In the genomic region with DNA sequence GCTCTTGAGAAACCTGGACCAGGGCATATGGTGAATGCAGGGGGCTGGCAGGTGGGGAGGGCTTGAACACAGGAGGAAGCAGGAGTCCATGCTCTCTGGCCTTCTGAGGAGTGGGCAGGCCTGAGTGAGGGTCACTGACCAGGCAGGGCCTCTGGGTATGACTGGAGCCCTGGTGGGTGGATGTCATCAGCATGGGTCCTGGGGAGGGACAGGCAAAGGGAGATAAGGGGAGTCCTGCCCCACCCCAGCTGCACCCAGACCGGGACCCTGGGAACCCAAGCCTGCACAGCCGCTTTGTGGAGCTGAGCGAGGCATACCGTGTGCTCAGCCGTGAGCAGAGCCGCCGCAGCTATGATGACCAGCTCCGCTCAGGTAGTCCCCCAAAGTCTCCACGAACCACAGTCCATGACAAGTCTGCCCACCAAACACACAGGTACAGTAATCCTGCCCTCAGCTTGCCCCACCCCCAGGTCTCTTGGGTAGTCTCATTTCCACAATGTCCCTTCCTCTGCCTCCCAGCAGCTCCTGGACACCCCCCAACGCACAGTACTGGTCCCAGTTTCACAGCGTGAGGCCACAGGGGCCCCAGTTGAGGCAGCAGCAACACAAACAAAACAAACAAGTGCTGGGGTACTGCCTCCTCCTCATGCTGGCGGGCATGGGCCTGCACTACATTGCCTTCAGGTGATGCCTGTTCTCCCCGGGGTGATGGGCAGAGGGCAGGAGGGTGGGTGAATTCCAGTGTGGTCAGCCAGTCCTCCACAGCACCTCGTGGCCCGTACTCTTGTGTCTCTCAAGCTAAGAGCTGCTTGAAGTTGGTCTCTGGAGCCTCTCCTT, we compare ENCODE assay signal across 1 cellular context.
TF ChIP-seq lines count a peak whose summit lies in the region.

No MANE protein-coding gene starts in this region.

TF ChIP-seq in H1, 55 proteins besides CTCF, POLR2A, EP300 and RAD21:
- TF ChIP-seq GABPA (IDR thresholded peaks at IDR 0.05; ENCODE audit: borderline replicate concordance, insufficient read depth, low read length) (no peak), KDM4A (IDR thresholded peaks at IDR 0.05; ENCODE audit: low read depth, low read length, severe bottlenecking) (no peak), SIN3A (conservative IDR thresholded peaks at IDR 0.05 in 1 of 2, IDR thresholded peaks at IDR 0.05 in 1 of 2; ENCODE audit: low read depth in 1 of 2, low read length in 2 of 2) (no peak), SIRT6 (IDR thresholded peaks at IDR 0.05; ENCODE audit: low read length) (no peak), SUZ12 (IDR thresholded peaks at IDR 0.05; ENCODE audit: low read length) (no peak), JUN (IDR thresholded peaks at IDR 0.05; ENCODE audit: low read depth, low read length) (no peak), BACH1 (IDR thresholded peaks at IDR 0.05; ENCODE audit: low read length) (no peak), MAFK (IDR thresholded peaks at IDR 0.05; ENCODE audit: low read depth, low read length) (no peak), E2F6 (IDR thresholded peaks at IDR 0.05) (no peak), KDM5A (IDR thresholded peaks at IDR 0.05; ENCODE audit: low read length) (no peak)
